Comparison of ENCODE assay signal across 19 cellular contexts in the genomic region with DNA sequence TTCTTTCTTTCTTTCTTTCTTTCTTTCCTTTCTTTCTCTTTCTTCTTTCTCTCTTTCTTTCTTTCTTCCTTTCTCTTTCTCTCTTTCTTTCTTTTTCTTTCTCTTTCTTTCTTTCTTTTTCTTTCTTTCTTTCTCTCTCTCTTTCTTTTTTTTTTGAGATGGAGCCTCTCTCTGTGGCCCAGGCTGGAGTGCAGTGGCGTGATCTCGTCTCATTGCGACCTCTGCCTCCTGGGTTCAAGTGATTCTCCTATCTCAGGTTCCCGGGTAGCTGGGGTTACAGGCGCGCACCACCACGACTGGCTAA. TPM values are rescaled to one million over a fixed set of nuclear protein-coding genes. Genes with fewer than 3 reads are reported as not detected.
"Had no signal": no experiment of that assay in that cellular context is flagged by ENCODE, and none has a peak within 500 bp of the region (broad histone marks: within the 10 kb centered on the region; RNA-seq: fewer than 3 reads in every experiment).

No MANE protein-coding gene starts in this region.

RNA-seq across cellular contexts. Expression of a gene that starts 35.9 kb away (rescaled TPM):
- polyA plus RNA-seq: mammary epithelial cell had no signal

RNA-seq across cellular contexts. Expression of a gene that starts 55.9 kb away (rescaled TPM):
- total RNA-seq: activated B cell treated with CpG ODN at 0.5 μM for 24 hours; activated naive CD8-positive, alpha-beta T cell treated with anti-CD3 and anti-CD28 coated beads for 36 hours; astrocyte; cardiac septum; chondrocyte; endodermal cell; esophagus mucosa; kidney; left colon; liver; mammary epithelial cell; mesothelial cell of epicardium; osteocyte; posterior vena cava; spleen; subcutaneous adipose tissue; T-helper 2 cell treated with Interferon-gamma antibody and Interleukin-4, amounts not matched to agents 100 ng/mL and 5 ng/mL, for 36 hours; thoracic aorta had no signal
- polyA plus RNA-seq: liver, mammary epithelial cell, SK-N-SH, spleen had no signal
